ENCODE assay signal across 21 cellular contexts in the genomic region with DNA sequence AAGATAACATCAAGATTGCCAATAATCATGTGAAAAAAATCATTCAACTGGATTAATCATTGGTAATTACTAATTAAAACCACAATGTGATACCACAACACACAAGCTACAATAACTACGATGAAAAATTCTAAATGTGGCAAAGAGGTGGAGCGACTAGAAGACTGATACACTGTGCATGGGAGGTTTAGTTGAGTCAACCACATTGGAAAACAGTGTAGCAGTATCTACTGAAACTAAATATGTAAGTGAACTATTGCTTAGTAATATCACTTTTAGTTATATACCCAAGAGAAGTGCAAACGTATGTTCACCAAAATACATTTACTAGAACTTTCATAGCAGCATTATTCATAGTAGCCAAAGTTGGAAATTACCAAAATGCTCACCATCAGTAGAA.
"Had no signal": no experiment of that assay in that cellular context is flagged by ENCODE, and none has a peak within 500 bp of the region (broad histone marks: within the 10 kb centered on the region; RNA-seq: fewer than 3 reads in every experiment).

No MANE protein-coding gene starts in this region.

- H3K9me3 ChIP-seq: esophagus squamous epithelium, gastrocnemius medialis, ovary, prostate gland, stomach, suprapubic skin, tibial nerve had no signal

- H3K4me1 ChIP-seq: esophagus squamous epithelium, gastrocnemius medialis, prostate gland, stomach, suprapubic skin, tibial nerve had no signal

- H3K4me3 Mint-ChIP-seq: activated naive CD4-positive, alpha-beta T cell treated with anti-CD3 and anti-CD28 coated beads, Interleukin-2, amount 10 ng/mL, durations not matched to agents 7 days and 5 days; mesothelial cell of epicardium; naive thymus-derived CD8-positive, alpha-beta T cell had no signal

- H3K27me3 ChIP-seq: esophagus squamous epithelium, gastrocnemius medialis, ovary, stomach, suprapubic skin, tibial nerve had no signal

- H3K27ac Mint-ChIP-seq: activated naive CD4-positive, alpha-beta T cell treated with anti-CD3 and anti-CD28 coated beads, Interleukin-2, amount 10 ng/mL, durations not matched to agents 7 days and 5 days; mesothelial cell of epicardium had no signal

- H3K4me3 ChIP-seq: coronary artery, esophagus squamous epithelium, gastrocnemius medialis, ovary, prostate gland, stomach, suprapubic skin, tibial nerve had no signal

- ATAC-seq: gastrocnemius medialis; left ventricle myocardium superior; naive thymus-derived CD8-positive, alpha-beta T cell; SK-N-SH treated with all-trans-retinoic acid at 6 μM for 48 hours had no signal

- H3K9me3 Mint-ChIP-seq: activated naive CD4-positive, alpha-beta T cell treated with anti-CD3 and anti-CD28 coated beads, Interleukin-2, amount 10 ng/mL, durations not matched to agents 7 days and 5 days; naive thymus-derived CD8-positive, alpha-beta T cell had no signal

- H3K36me3 ChIP-seq: esophagus squamous epithelium, gastrocnemius medialis, ovary, prostate gland, stomach, suprapubic skin, tibial nerve had no signal

- H3K27me3 Mint-ChIP-seq: naive thymus-derived CD8-positive, alpha-beta T cell had no signal

- H3K27ac ChIP-seq: coronary artery, esophagus squamous epithelium, gastrocnemius medialis, ovary, prostate gland, stomach, suprapubic skin, tibial nerve, VCaP had no signal

- H3K36me3 Mint-ChIP-seq: activated naive CD4-positive, alpha-beta T cell treated with anti-CD3 and anti-CD28 coated beads, Interleukin-2, amount 10 ng/mL, durations not matched to agents 7 days and 5 days; mesothelial cell of epicardium; naive thymus-derived CD8-positive, alpha-beta T cell had no signal

- DNase-seq: activated CD8-positive, alpha-beta memory T cell treated with anti-CD3 and anti-CD28 coated beads, Interleukin-2, amount 50 U/mL, for 4 hours; activated effector memory CD4-positive, alpha-beta T cell treated with Interleukin-2 at 50 U/mL for 16 hours; activated naive CD4-positive, alpha-beta T cell treated with anti-CD3 and anti-CD28 coated beads, Interleukin-2, amount 10 ng/mL, durations not matched to agents 7 days and 5 days; amniotic stem cell; cerebellar nuclear complex; esophagus squamous epithelium; gastrocnemius medialis; hippocampal formation; left ventricle myocardium superior; mammary epithelial cell; naive thymus-derived CD8-positive, alpha-beta T cell; ovary; stimulated activated CD4-positive, alpha-beta T cell treated with anti-CD3 and anti-CD28 coated beads, Interleukin-2, amount 100 ng/mL, for 48 hours; stomach had no signal
